Comparison of ENCODE assay signal across 22 cellular contexts in the genomic region with DNA sequence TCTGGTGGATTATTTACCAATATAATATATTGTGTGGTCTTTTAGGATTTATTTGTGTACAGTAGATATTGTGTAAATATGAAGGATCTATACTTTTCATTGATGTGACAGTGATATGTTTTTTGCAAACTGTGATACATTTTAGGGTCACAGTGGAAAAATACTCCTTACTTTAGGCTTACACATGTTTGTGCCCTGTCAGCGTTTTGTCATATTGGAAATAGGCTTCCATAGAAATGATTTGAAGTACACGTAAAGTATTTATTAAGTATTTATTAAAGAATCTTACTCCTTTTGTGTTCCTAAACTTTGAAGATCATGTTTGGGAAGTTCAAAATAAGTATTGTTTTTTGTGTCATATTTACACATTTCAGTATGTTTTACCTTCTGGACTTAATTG. TPM values are rescaled to one million over a fixed set of nuclear protein-coding genes. Genes with fewer than 3 reads are reported as not detected.
DNase-seq lines count a peak whose midpoint lies in the region; ATAC-seq, FAIRE-seq and TF ChIP-seq lines count a peak whose summit lies in the region.
"Had no signal": no experiment of that assay in that cellular context is flagged by ENCODE, and none has a peak within 500 bp of the region (broad histone marks: within the 10 kb centered on the region; RNA-seq: fewer than 3 reads in every experiment).

No MANE protein-coding gene starts in this region.

- TF ChIP-seq EP300 in HepG2 (IDR thresholded peaks at IDR 0.05; ENCODE audit: low read depth in 2 of 2, low read length in 2 of 2): no peak
- no peak for TF ChIP-seq EP300 in HepG2 (CRISPR knock-in tag; IDR thresholded peaks at IDR 0.05; ENCODE audit: borderline replicate concordance)

- H3K9me3 Mint-ChIP-seq in WTC11: no peaks in the 10 kb centered on the region
- no peaks in the 10 kb centered on the region for H3K9me3 Mint-ChIP-seq in nephron
- H3K9me3 Mint-ChIP-seq in type B pancreatic cell: no peaks in the 10 kb centered on the region
- H3K9me3 Mint-ChIP-seq: CD4-positive, alpha-beta T cell; GM23338; HFFc6 had no signal

- H3K36me3 ChIP-seq in HepG2 (replicated peaks in 1 of 2; ENCODE audit: control insufficient read depth in 1 of 2, insufficient read depth in 2 of 2, low read length in 2 of 2): peaks cover 0 to 8% of the 10 kb centered on the region in 2 experiments; a peak in 3 of 5 replicates
- H3K36me3 ChIP-seq in right lobe of liver: peaks cover 0 to 9% (median 0%) of the 10 kb centered on the region in 4 donors

- H3K9me3 ChIP-seq in HepG2 (ENCODE audit: low read length): peaks cover 3% of the 10 kb centered on the region
- H3K9me3 ChIP-seq in right lobe of liver: no peaks in the 10 kb centered on the region
- H3K9me3 ChIP-seq: Caco-2 had no signal

- BruUV-seq in HepG2 (replicated peaks; lab: Mats Ljungman, UMichigan): no TSS peak

- no peak for ATAC-seq in HepG2
- ATAC-seq in right lobe of liver: no peak
- no peak for ATAC-seq in WTC11
- no peak for ATAC-seq in GM18517 (IDR thresholded peaks at IDR 0.05; ENCODE audit: unreplicated experiment)
- ATAC-seq in GM21619 (IDR thresholded peaks at IDR 0.05; ENCODE audit: unreplicated experiment): no peak
- ATAC-seq: GM23338, HCT116 had no signal

- H3K4me3 ChIP-seq in HepG2 (replicated peaks in 1 of 3; ENCODE audit: insufficient read depth in 1 of 3, low read depth in 2 of 3, low read length in 3 of 3) (no peak overlapping the region), right lobe of liver (no peak overlapping the region)
- H3K4me3 ChIP-seq: GM23338 had no signal

- H3K27me3 ChIP-seq in HepG2 (ENCODE audit: control insufficient read depth in 1 of 2, insufficient read depth in 2 of 2, low read length in 2 of 2) (no peaks in the 10 kb centered on the region; a peak in 1 of 5 replicates), right lobe of liver (no peaks in the 10 kb centered on the region)

- H3K27ac Mint-ChIP-seq in WTC11: peak overlapping the region; percentile 75
- H3K27ac Mint-ChIP-seq in nephron: no peak overlapping the region
- peak overlapping the region; percentile 49 for H3K27ac Mint-ChIP-seq in type B pancreatic cell
- H3K27ac Mint-ChIP-seq: CD4-positive, alpha-beta T cell; GM23338; HFFc6 had no signal

- DNase-seq in HepG2 (ENCODE audit: low spot score) (no peak), right lobe of liver (no peak), WTC11 (ENCODE audit: low spot score) (no peak), type B pancreatic cell (ENCODE audit: extremely low spot score, unreplicated experiment) (no peak), HPDE6-E6E7 (ENCODE audit: extremely low spot score) (no peak)
- DNase-seq: 8988T; ACHN; Caco-2; CD4-positive, alpha-beta T cell; H7; HFFc6 had no signal

- H3K27me3 Mint-ChIP-seq in WTC11 (ENCODE audit: low read depth) (peaks cover 8% of the 10 kb centered on the region), nephron (ENCODE audit: low read depth) (no peaks in the 10 kb centered on the region), type B pancreatic cell (no peaks in the 10 kb centered on the region)
- H3K27me3 Mint-ChIP-seq: CD4-positive, alpha-beta T cell had no signal

- H3K79me2 ChIP-seq in HepG2 (ENCODE audit: insufficient read depth, low read length): no peaks in the 10 kb centered on the region

- no peak for TF ChIP-seq CTCF in HepG2 (CRISPR knock-in tag; IDR thresholded peaks at IDR 0.05)
- TF ChIP-seq CTCF in right lobe of liver (IDR thresholded peaks at IDR 0.05): no peak
- TF ChIP-seq CTCF in WTC11 (IDR thresholded peaks at IDR 0.05): no peak
- TF ChIP-seq CTCF in nephron (IDR thresholded peaks at IDR 0.05; ENCODE audit: unreplicated experiment in 3 of 3): no peak
- no peak for TF ChIP-seq CTCF in type B pancreatic cell (conservative IDR thresholded peaks at IDR 0.05)

- intact Hi-C loops in HepG2 (cut with micrococcal nuclease; ENCODE audit: unreplicated experiment) (no loop called here), right lobe of liver (cut with DNase I) (no loop called here)

- H2AFZ ChIP-seq in HepG2 (ENCODE audit: low read length): no peak overlapping the region
- H2AFZ ChIP-seq: GM23338 had no signal

- H3K4me1 ChIP-seq in HepG2 (ENCODE audit: insufficient read depth, low read length) (peaks cover 10% of the 10 kb centered on the region), right lobe of liver (no peaks in the 10 kb centered on the region)
- H3K4me1 ChIP-seq: Caco-2 had no signal

- H3K4me1 Mint-ChIP-seq in WTC11 (peaks cover 41% of the 10 kb centered on the region), nephron (peaks cover 20% of the 10 kb centered on the region), type B pancreatic cell (ENCODE audit: unreplicated experiment) (peaks cover 20% of the 10 kb centered on the region)

- CTCF ChIA-PET in HepG2 (lab: Yijun Ruan, JAX; ENCODE audit: low intra/inter-chr PET ratio, low total read pairs): no interaction called here
- CTCF ChIA-PET in WTC11 (lab: Charles Lee): interaction anchor here (0.5 kb wide), 1 partner anchor 163 kb away, joined by 3 read pairs; a partner anchor contains a TSS

- H3K4me3 Mint-ChIP-seq in WTC11 (no peak overlapping the region), nephron (peak overlapping the region in 2 of 3 experiments; percentile 26 to 34), type B pancreatic cell (no peak overlapping the region)
- H3K4me3 Mint-ChIP-seq: CD4-positive, alpha-beta T cell; GM23338; HFFc6 had no signal

- H3K36me3 Mint-ChIP-seq in WTC11 (peaks cover 6% of the 10 kb centered on the region; the same call in 1 of the 2 replicates), nephron (ENCODE audit: low read depth) (peaks cover 9% of the 10 kb centered on the region), type B pancreatic cell (peaks cover 7% of the 10 kb centered on the region)

- no peak for FAIRE-seq in HepG2 (lab: Jason Lieb, UNC)
- FAIRE-seq: D721Med, G401.6, GM12891, HTR-8/SVneo had no signal

- H3K4me2 ChIP-seq in HepG2 (ENCODE audit: low read depth, low read length): no peak overlapping the region
- H3K4me2 ChIP-seq: GM23338 had no signal

- TF ChIP-seq POLR2A in HepG2 (IDR thresholded peaks at IDR 0.05; ENCODE audit: insufficient read depth in 1 of 2, low read depth in 2 of 2, low read length in 2 of 2) (no peak), right lobe of liver (IDR thresholded peaks at IDR 0.05) (no peak)

- H3K27ac ChIP-seq in HepG2 (ENCODE audit: extremely low read length, insufficient read depth, low read length): no peak overlapping the region
- no peak overlapping the region for H3K27ac ChIP-seq in right lobe of liver
- H3K27ac ChIP-seq: C4-2B, HL-60 had no signal

- in situ Hi-C loops in HepG2 (cut with HindIII; ENCODE audit: extremely low pct_ligation_motif_present, low pct_unique_long_range_greater_than_20kb): no loop called here

- POLR2A ChIA-PET in HepG2 (lab: Yijun Ruan, JAX): no interaction called here
- POLR2A ChIA-PET in WTC11 (lab: Charles Lee): no interaction called here

- WGBS in HepG2 (ENCODE audit: low lambda C conversion rate): 95% methylated on average over 2 of the region's 2 CpGs
- 75% methylated on average over 1 of the region's 2 CpGs for WGBS in right lobe of liver (ENCODE audit: insufficient coverage, low coverage, low lambda C conversion rate, missing lambda C conversion rate)

- H4K20me1 ChIP-seq in HepG2 (ENCODE audit: insufficient read depth, low read length): no peaks in the 10 kb centered on the region

- H3K9ac ChIP-seq in HepG2 (ENCODE audit: insufficient read depth, low read depth, low read length): no peak overlapping the region

- TF ChIP-seq RAD21 in HepG2 (CRISPR knock-in tag; IDR thresholded peaks at IDR 0.05): no peak

RNA-seq across cellular contexts. Expression of a gene that starts 5.0 kb away (rescaled TPM):
- total RNA-seq in HepG2 (2016; rRNA removed; fragmentation: Illumina TruSeq; extraction: Trizol) (7.4 and 17.5 TPM in 2 replicates), right lobe of liver (10 to 100 TPM in 1 of 6 experiments, 1 to 10 TPM in 5; 3.3 to 12.3 (median 5.8) TPM), WTC11 (2021) (47.1 to 59.2 TPM (median 49.2 TPM) in 3 replicates), type B pancreatic cell (ENCODE audit: low replicate concordance) (37.4 and 52.6 TPM in 2 replicates)
- total RNA-seq in HepG2 (2016; cell fraction: cytosol; rRNA removed; fragmentation: Illumina TruSeq; extraction: Trizol; ENCODE audit: low read depth): 1.5 and 2.7 TPM in 2 replicates
- total RNA-seq in HepG2 (2016; cell fraction: insoluble cytoplasmic fraction; rRNA removed; fragmentation: Illumina TruSeq; extraction: Trizol): 7.6 and 14.1 TPM in 2 replicates
- total RNA-seq in HepG2 (2016; cell fraction: membrane; rRNA removed; fragmentation: Illumina TruSeq; extraction: Trizol): 5.1 and 6.2 TPM in 2 replicates
- total RNA-seq in HepG2 (2016; cell fraction: nucleus; rRNA removed; fragmentation: Illumina TruSeq; extraction: Trizol): 8.7 and 11.8 TPM in 2 replicates
- 3.0 and 3.3 TPM in 2 replicates for polyA plus RNA-seq in HepG2 (2011; rRNA removed)
- 1.2 and 2.1 TPM in 2 replicates for polyA plus RNA-seq in HepG2 (2011; cell fraction: cytosol; rRNA removed)
- 3.7 and 5.5 TPM in 2 replicates for polyA plus RNA-seq in HepG2 (2011; cell fraction: nucleus; rRNA removed)
- polyA plus RNA-seq in HepG2 (2012): 1.4 and 1.7 TPM in 2 replicates
- 0.03 and 0.27 TPM in 2 replicates for polyA plus RNA-seq in HepG2 (2016; cell fraction: cytosol; fragmentation: Illumina TruSeq; extraction: Trizol; ENCODE audit: low read depth)
- 2.4 and 3.5 TPM in 2 replicates for polyA plus RNA-seq in HepG2 (2016; cell fraction: insoluble cytoplasmic fraction; fragmentation: Illumina TruSeq; extraction: Trizol; ENCODE audit: low read depth)
- polyA plus RNA-seq in HepG2 (2016; cell fraction: membrane; fragmentation: Illumina TruSeq; extraction: Trizol; ENCODE audit: low read depth): 0.37 and 0.50 TPM in 2 replicates
- polyA plus RNA-seq in HepG2 (2016; cell fraction: nucleus; fragmentation: Illumina TruSeq; extraction: Trizol; ENCODE audit: insufficient read depth, low read depth): 5.9 and 8.6 TPM in 2 replicates
- 2.8 and 6.5 TPM in 2 replicates for polyA minus RNA-seq in HepG2 (2011; rRNA and poly(A)+ RNA removed; ENCODE audit: low replicate concordance)
- polyA minus RNA-seq in HepG2 (2011; cell fraction: cytosol; rRNA and poly(A)+ RNA removed): 3.8 and 6.8 TPM in 2 replicates
- 13.0 and 22.6 TPM in 2 replicates for polyA minus RNA-seq in HepG2 (2011; cell fraction: nucleus; rRNA and poly(A)+ RNA removed)

RNA-seq across cellular contexts. Expression of a gene that starts 37.6 kb away (rescaled TPM):
- total RNA-seq in HepG2 (2016; rRNA removed; fragmentation: Illumina TruSeq; extraction: Trizol) (6.3 and 7.7 TPM in 2 replicates), right lobe of liver (1 to 10 TPM; 2.5 to 6.4 (median 4.0) TPM), WTC11 (2021) (34.6 to 40.3 TPM (median 35.0 TPM) in 3 replicates), type B pancreatic cell (ENCODE audit: low replicate concordance) (25.2 and 29.1 TPM in 2 replicates)
- total RNA-seq in HepG2 (2016; cell fraction: cytosol; rRNA removed; fragmentation: Illumina TruSeq; extraction: Trizol; ENCODE audit: low read depth): 1.1 and 2.6 TPM in 2 replicates
- 6.6 and 8.1 TPM in 2 replicates for total RNA-seq in HepG2 (2016; cell fraction: insoluble cytoplasmic fraction; rRNA removed; fragmentation: Illumina TruSeq; extraction: Trizol)
- 3.1 and 4.0 TPM in 2 replicates for total RNA-seq in HepG2 (2016; cell fraction: membrane; rRNA removed; fragmentation: Illumina TruSeq; extraction: Trizol)
- 5.7 and 10.0 TPM in 2 replicates for total RNA-seq in HepG2 (2016; cell fraction: nucleus; rRNA removed; fragmentation: Illumina TruSeq; extraction: Trizol)
- 4.5 and 5.0 TPM in 2 replicates for polyA plus RNA-seq in HepG2 (2011; rRNA removed)
- 1.6 and 2.2 TPM in 2 replicates for polyA plus RNA-seq in HepG2 (2011; cell fraction: cytosol; rRNA removed)
- 5.8 and 6.5 TPM in 2 replicates for polyA plus RNA-seq in HepG2 (2011; cell fraction: nucleus; rRNA removed)
- 1.7 and 2.9 TPM in 2 replicates for polyA plus RNA-seq in HepG2 (2012)
- polyA plus RNA-seq in HepG2 (2016; cell fraction: cytosol; fragmentation: Illumina TruSeq; extraction: Trizol; ENCODE audit: low read depth): 0.11 and 0.12 TPM in 2 replicates
- 2.8 and 3.7 TPM in 2 replicates for polyA plus RNA-seq in HepG2 (2016; cell fraction: insoluble cytoplasmic fraction; fragmentation: Illumina TruSeq; extraction: Trizol; ENCODE audit: low read depth)
- 0.38 and 0.49 TPM in 2 replicates for polyA plus RNA-seq in HepG2 (2016; cell fraction: membrane; fragmentation: Illumina TruSeq; extraction: Trizol; ENCODE audit: low read depth)
- 5.5 and 7.9 TPM in 2 replicates for polyA plus RNA-seq in HepG2 (2016; cell fraction: nucleus; fragmentation: Illumina TruSeq; extraction: Trizol; ENCODE audit: insufficient read depth, low read depth)
- polyA minus RNA-seq in HepG2 (2011; rRNA and poly(A)+ RNA removed; ENCODE audit: low replicate concordance): 6.0 and 8.1 TPM in 2 replicates
- polyA minus RNA-seq in HepG2 (2011; cell fraction: cytosol; rRNA and poly(A)+ RNA removed): 4.0 and 5.3 TPM in 2 replicates
- 16.4 and 19.3 TPM in 2 replicates for polyA minus RNA-seq in HepG2 (2011; cell fraction: nucleus; rRNA and poly(A)+ RNA removed)

Comparison
In these comparisons a context has a peak if more than half of its experiments do, and no peak if none do; other contexts are left out.
1. H3K27ac Mint-ChIP-seq: peak in WTC11 (single experiment) and type B pancreatic cell (single experiment); none in nephron (0 of 3).
2. H3K4me3 Mint-ChIP-seq: peak in nephron (2 of 3); none in WTC11 (single experiment) and type B pancreatic cell (single experiment).